ENCODE assay signal across 23 cellular contexts in genomic region chr6:148037496-148037895, GRCh38.
DNase-seq lines count a peak whose midpoint lies in the region; ATAC-seq, FAIRE-seq and TF ChIP-seq lines count a peak whose summit lies in the region.
"Had no signal": no experiment of that assay in that cellular context is flagged by ENCODE, and none has a peak within 500 bp of the region (broad histone marks: within the 10 kb centered on the region; RNA-seq: fewer than 3 reads in every experiment).

No MANE protein-coding gene starts in this region.

- POLR2A ChIA-PET in endothelial cell of umbilical vein (lab: Charles Lee) = no interaction called here

- BruUV-seq in endothelial cell of umbilical vein (replicated peaks; lab: Mats Ljungman, UMichigan) = no TSS peak

- H4K20me1 ChIP-seq in endothelial cell of umbilical vein (replicated peaks; ENCODE audit: control insufficient read depth, extremely low read depth, insufficient read depth, low read length) = no peaks in the 10 kb centered on the region

- H3K79me2 ChIP-seq in endothelial cell of umbilical vein (ENCODE audit: control insufficient read depth, insufficient read depth, low read length) = no peaks in the 10 kb centered on the region

- no peak overlapping the region for H3K9ac ChIP-seq in endothelial cell of umbilical vein (replicated peaks; ENCODE audit: extremely low read depth, insufficient read depth, low read length)

- no peak overlapping the region for H3K4me2 ChIP-seq in endothelial cell of umbilical vein (ENCODE audit: insufficient read depth, low read length)

- no peak overlapping the region for H2AFZ ChIP-seq in endothelial cell of umbilical vein (ENCODE audit: low read depth, low read length)

- no peak for ATAC-seq in HG03439 (IDR thresholded peaks at IDR 0.05; ENCODE audit: unreplicated experiment)
- ATAC-seq in HG03521 (IDR thresholded peaks at IDR 0.05; ENCODE audit: unreplicated experiment) = no peak
- ATAC-seq: activated T-cell treated with anti-CD3 and anti-CD28 coated beads, Interleukin-2, amount 50 U/mL, for 4 hours had no signal

- FAIRE-seq in endothelial cell of umbilical vein (lab: Jason Lieb, UNC) = no peak
- FAIRE-seq: H1 had no signal

- H3K27ac ChIP-seq in endothelial cell of umbilical vein (ENCODE audit: insufficient read depth, low read depth, low read length) = no peak overlapping the region
- H3K27ac ChIP-seq: ascending aorta, thyroid gland had no signal

- H3K4me1 ChIP-seq in endothelial cell of umbilical vein (ENCODE audit: control insufficient read depth, extremely low read depth, insufficient read depth, low read length) = peaks cover 3% of the 10 kb centered on the region
- H3K4me1 ChIP-seq: ascending aorta, thyroid gland had no signal

- no peak overlapping the region for H3K4me3 ChIP-seq in AG09309 (ENCODE audit: control insufficient read depth, low read depth, low read length)
- no peak overlapping the region for H3K4me3 ChIP-seq in HFF-Myc (replicated peaks; ENCODE audit: low read depth, low read length)
- no peak overlapping the region for H3K4me3 ChIP-seq in endothelial cell of umbilical vein (replicated peaks in 1 of 3; ENCODE audit: insufficient read depth in 1 of 3, low read depth in 1 of 3, low read length in 3 of 3)
- H3K4me3 ChIP-seq: ascending aorta, mucosa of descending colon, thyroid gland had no signal

- intact Hi-C loops in endothelial cell of umbilical vein (cut with micrococcal nuclease) = no loop called here

- no peak for TF ChIP-seq CTCF in AG09309 (IDR thresholded peaks at IDR 0.05; ENCODE audit: control insufficient read depth, insufficient read depth, low read depth, low read length, missing control alignments)
- no peak for TF ChIP-seq CTCF in HFF-Myc (IDR thresholded peaks at IDR 0.05; ENCODE audit: low read depth, low read length, missing control alignments)
- TF ChIP-seq CTCF in endothelial cell of umbilical vein (IDR thresholded peaks at IDR 0.05; ENCODE audit: extremely low read depth in 1 of 2, insufficient read depth in 1 of 2, low read depth in 1 of 2, low read length in 2 of 2) = no peak

- no peaks in the 10 kb centered on the region for H3K9me1 ChIP-seq in endothelial cell of umbilical vein (replicated peaks; ENCODE audit: control insufficient read depth, extremely low read depth, insufficient read depth, low read length)

- DNase-seq in AG09309 (ENCODE audit: low read depth) (peak; percentile 23), HFF-Myc (ENCODE audit: extremely low read depth, low read depth) (peak; percentile 20), NCI-H748 (lab: John Stamatoyannopoulos, UW; ENCODE audit: unreplicated experiment) (peak; percentile 81), endothelial cell of umbilical vein (ENCODE audit: low read depth, low spot score) (no peak), SIG-M5 (lab: John Stamatoyannopoulos, UW) (no peak)
- no peak for DNase-seq in stimulated activated CD4-positive, alpha-beta T cell treated with anti-CD3 and anti-CD28 coated beads, Interleukin-12 subunit alpha, Interleukin-12 subunit beta, amount 100 ng/mL, for 4 hours
- DNase-seq: activated CD4-positive, alpha-beta T cell treated with anti-CD3 and anti-CD28 coated beads for 1 hour; activated CD8-positive, alpha-beta memory T cell treated with anti-CD3 and anti-CD28 coated beads for 24 hours; activated naive CD4-positive, alpha-beta T cell treated with anti-CD3 and anti-CD28 coated beads, Interleukin-2, amount 50 U/mL, for 16 hours; activated T-cell treated with anti-CD3 and anti-CD28 coated beads, Interleukin-2, amount 50 U/mL, for 4 hours; C1 segment of cervical spinal cord; cerebellar nuclear complex; endodermal cell; NCI-H1694; NCI-H226; stimulated activated CD4-positive, alpha-beta T cell treated with anti-CD3 and anti-CD28 coated beads, Interleukin-2, amount 100 ng/mL, for 48 hours; stimulated activated naive CD4-positive, alpha-beta T cell treated with Interleukin-2 at 50 U/mL for 16 hours; thyroid gland had no signal

- CTCF ChIA-PET in endothelial cell of umbilical vein (lab: Charles Lee) = no interaction called here

- dilution Hi-C loops in endothelial cell of umbilical vein (cut with MboI; ENCODE audit: extremely low pct_ligation_motif_present, low sequenced_read_pairs) = no loop called here

- H3K36me3 ChIP-seq in endothelial cell of umbilical vein (ENCODE audit: control insufficient read depth in 2 of 2, extremely low read depth in 1 of 2, insufficient read depth in 2 of 2, low read length in 2 of 2) = no peaks in the 10 kb centered on the region
- H3K36me3 ChIP-seq: ascending aorta, thyroid gland had no signal

- H3K27me3 ChIP-seq in endothelial cell of umbilical vein (ENCODE audit: control insufficient read depth in 2 of 2, insufficient read depth in 2 of 2, low read length in 2 of 2) = no peaks in the 10 kb centered on the region
- H3K27me3 ChIP-seq: ascending aorta, thyroid gland had no signal

- no peak for TF ChIP-seq POLR2A in endothelial cell of umbilical vein (IDR thresholded peaks at IDR 0.05; ENCODE audit: low read depth, low read length)

- H3K9me3 ChIP-seq in endothelial cell of umbilical vein (replicated peaks; ENCODE audit: control insufficient read depth, insufficient read depth, low read length) = no peaks in the 10 kb centered on the region
- H3K9me3 ChIP-seq: ascending aorta, mucosa of descending colon, thyroid gland had no signal

TF ChIP-seq in endothelial cell of umbilical vein, 7 proteins besides CTCF, POLR2A, EP300 and RAD21:
- no peak for TF ChIP-seq MAX (IDR thresholded peaks at IDR 0.05; ENCODE audit: insufficient read depth, insufficient read length)
- TF ChIP-seq FOS (IDR thresholded peaks at IDR 0.05; ENCODE audit: borderline replicate concordance, insufficient read depth, low read length) = peak; percentile 10

Comparison
In these comparisons a context has a peak if more than half of its experiments do, and no peak if none do; other contexts are left out.
1. DNase-seq: peak in AG09309 (single experiment), HFF-Myc (single experiment) and NCI-H748 (single experiment); none in endothelial cell of umbilical vein (single experiment), SIG-M5 (single experiment) and stimulated activated CD4-positive, alpha-beta T cell treated with anti-CD3 and anti-CD28 coated beads, Interleukin-12 subunit alpha, Interleukin-12 subunit beta, amount 100 ng/mL, for 4 hours (single experiment).